Comparison of ENCODE assay signal across 8 cellular contexts in the genomic region with DNA sequence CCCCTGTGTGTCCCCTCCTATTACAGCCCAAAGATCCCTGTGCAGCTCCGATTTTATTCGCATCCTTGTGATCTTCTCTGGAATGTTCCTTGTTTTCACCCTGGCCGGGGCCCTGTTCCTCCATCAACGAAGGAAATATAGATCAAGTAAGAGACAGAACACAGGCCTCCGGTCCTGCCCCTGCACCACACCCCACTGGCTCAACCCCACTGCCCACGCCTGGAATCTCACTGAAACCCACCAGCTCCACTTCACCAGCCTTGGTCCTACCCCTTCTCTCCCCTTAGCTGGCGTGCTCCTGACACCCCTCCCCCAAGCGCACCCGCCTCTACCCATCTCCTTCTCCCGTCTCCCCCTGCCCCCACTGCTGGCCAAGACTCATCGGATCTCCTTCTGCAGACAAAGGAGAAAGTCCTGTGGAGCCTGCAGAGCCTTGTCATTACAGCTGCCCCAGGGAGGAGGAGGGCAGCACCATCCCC. TPM values are rescaled to one million over a fixed set of nuclear protein-coding genes. Genes with fewer than 3 reads are reported as not detected.
DNase-seq lines count a peak whose midpoint lies in the region; ATAC-seq and TF ChIP-seq lines count a peak whose summit lies in the region.

No MANE protein-coding gene starts in this region.

- ATAC-seq in HG03520 (IDR thresholded peaks at IDR 0.05; ENCODE audit: unreplicated experiment) (no peak), HG03432 (IDR thresholded peaks at IDR 0.05; ENCODE audit: unreplicated experiment) (no peak)

- 0 out of 2 replicates have a peak, but pooled peaks cover 3% of the 10 kb centered on the region for H3K36me3 ChIP-seq in MM.1S (replicated peaks; ENCODE audit: insufficient read depth, low read length)
- peaks cover 7% of the 10 kb centered on the region for H3K36me3 ChIP-seq in mucosa of stomach (ENCODE audit: control insufficient read depth, insufficient read depth, low read length)

- peak overlapping the region; percentile 65 for H2AFZ ChIP-seq in MM.1S (ENCODE audit: low read length)

- H3K4me1 ChIP-seq in MM.1S (ENCODE audit: low read length) (peaks cover 32% of the 10 kb centered on the region), mucosa of stomach (ENCODE audit: control insufficient read depth, insufficient read depth, low read length) (peaks cover 22% of the 10 kb centered on the region)

- peaks cover 41% of the 10 kb centered on the region for H3K79me2 ChIP-seq in MM.1S (ENCODE audit: low read length)

- H4K20me1 ChIP-seq in MM.1S (ENCODE audit: insufficient read depth, low read length), result no peaks in the 10 kb centered on the region

- H3K9ac ChIP-seq in MM.1S (ENCODE audit: low read length), result peak overlapping the region; percentile 95
- peak overlapping the region; percentile 95 for H3K9ac ChIP-seq in mucosa of stomach (ENCODE audit: low read length)

- peaks cover 26% of the 10 kb centered on the region for H3F3A ChIP-seq in MM.1S (ENCODE audit: insufficient read depth, low read length)

- H3K27me3 ChIP-seq in MM.1S (replicated peaks; ENCODE audit: insufficient read depth, low read length) (no peaks in the 10 kb centered on the region), dorsolateral prefrontal cortex (no peaks in the 10 kb centered on the region), mucosa of stomach (ENCODE audit: control insufficient read depth, insufficient read depth, low read length) (no peaks in the 10 kb centered on the region)

- no peak for TF ChIP-seq CTCF in AG10803 (conservative IDR thresholded peaks at IDR 0.05; ENCODE audit: low read length)
- no peak for TF ChIP-seq CTCF in MM.1S (IDR thresholded peaks at IDR 0.05; ENCODE audit: low read length)
- TF ChIP-seq CTCF in dorsolateral prefrontal cortex (IDR thresholded peaks at IDR 0.05 in 54 of 56, conservative IDR thresholded peaks at IDR 0.05 in 2 of 56; ENCODE audit: low read depth in 1 of 56, partially characterized antibody in 56 of 56), result no peak

- no peak for DNase-seq in AG10803 (ENCODE audit: low read depth)
- no peak for DNase-seq in MM.1S
- DNase-seq in dorsolateral prefrontal cortex, result peak in 4 of 10 donors; percentile 31 to 67 (median 58)
- no peak for DNase-seq in NCI-H345 (lab: John Stamatoyannopoulos, UW)
- no peak for DNase-seq in HCEC 1CT

- H3K27ac ChIP-seq in MM.1S (ENCODE audit: low read length) (peak overlapping the region; percentile 85; the same call in 1 of the 2 replicates), dorsolateral prefrontal cortex (peak overlapping the region; percentile 82 to 99 (median 98))

- H3K9me3 ChIP-seq in MM.1S (replicated peaks; ENCODE audit: insufficient read depth, low read length) (no peaks in the 10 kb centered on the region), mucosa of stomach (ENCODE audit: control insufficient read depth, low read length) (no peaks in the 10 kb centered on the region)

- peak overlapping the region; percentile 98 for H3K4me2 ChIP-seq in MM.1S (ENCODE audit: low read depth, low read length)

- H3K4me3 ChIP-seq in AG10803 (ENCODE audit: low read length) (peak overlapping the region; percentile 80), MM.1S (ENCODE audit: low read length) (peak overlapping the region; percentile 80), dorsolateral prefrontal cortex (peak overlapping the region; percentile 54 to 91 (median 77)), mucosa of stomach (ENCODE audit: low read length) (peak overlapping the region; percentile 80)

- no peaks in the 10 kb centered on the region for H3K9me2 ChIP-seq in MM.1S (replicated peaks; ENCODE audit: insufficient read depth, low read length)

- intact Hi-C loops in dorsolateral prefrontal cortex (cut with DNase I), result no loop called here

RNA-seq across cellular contexts. Expression of a gene that starts 0.9 kb away (rescaled TPM):
- 10 to 100 TPM in 78 of 120 experiments, 1 to 10 TPM in 42; 4.2 to 19.6 (median 11.2) TPM for total RNA-seq in dorsolateral prefrontal cortex

RNA-seq across cellular contexts. Expression of a gene that starts 6.2 kb away (rescaled TPM):
- under 1 TPM in 10 of 120 experiments, not detected in 110; 0.39 to 0.79 (median 0.63) TPM for total RNA-seq in dorsolateral prefrontal cortex

RNA-seq across cellular contexts. Expression of a gene that starts 19.6 kb away (rescaled TPM):
- 100 to 1,000 TPM in 118 of 120 experiments, 10 to 100 TPM in 2; 90.3 to 464 (median 220) TPM for total RNA-seq in dorsolateral prefrontal cortex

RNA-seq across cellular contexts. Expression of a gene that starts 42.2 kb away (rescaled TPM):
- total RNA-seq in dorsolateral prefrontal cortex, result 100 to 1,000 TPM in 107 of 120 experiments, 10 to 100 TPM in 13; 81.0 to 147 (median 117) TPM

RNA-seq across cellular contexts. Expression of a gene that starts 43.0 kb away (rescaled TPM):
- 10 to 100 TPM; 10.2 to 44.7 (median 21.8) TPM for total RNA-seq in dorsolateral prefrontal cortex
